ENCODE assay signal across 8 cellular contexts in the genomic region with DNA sequence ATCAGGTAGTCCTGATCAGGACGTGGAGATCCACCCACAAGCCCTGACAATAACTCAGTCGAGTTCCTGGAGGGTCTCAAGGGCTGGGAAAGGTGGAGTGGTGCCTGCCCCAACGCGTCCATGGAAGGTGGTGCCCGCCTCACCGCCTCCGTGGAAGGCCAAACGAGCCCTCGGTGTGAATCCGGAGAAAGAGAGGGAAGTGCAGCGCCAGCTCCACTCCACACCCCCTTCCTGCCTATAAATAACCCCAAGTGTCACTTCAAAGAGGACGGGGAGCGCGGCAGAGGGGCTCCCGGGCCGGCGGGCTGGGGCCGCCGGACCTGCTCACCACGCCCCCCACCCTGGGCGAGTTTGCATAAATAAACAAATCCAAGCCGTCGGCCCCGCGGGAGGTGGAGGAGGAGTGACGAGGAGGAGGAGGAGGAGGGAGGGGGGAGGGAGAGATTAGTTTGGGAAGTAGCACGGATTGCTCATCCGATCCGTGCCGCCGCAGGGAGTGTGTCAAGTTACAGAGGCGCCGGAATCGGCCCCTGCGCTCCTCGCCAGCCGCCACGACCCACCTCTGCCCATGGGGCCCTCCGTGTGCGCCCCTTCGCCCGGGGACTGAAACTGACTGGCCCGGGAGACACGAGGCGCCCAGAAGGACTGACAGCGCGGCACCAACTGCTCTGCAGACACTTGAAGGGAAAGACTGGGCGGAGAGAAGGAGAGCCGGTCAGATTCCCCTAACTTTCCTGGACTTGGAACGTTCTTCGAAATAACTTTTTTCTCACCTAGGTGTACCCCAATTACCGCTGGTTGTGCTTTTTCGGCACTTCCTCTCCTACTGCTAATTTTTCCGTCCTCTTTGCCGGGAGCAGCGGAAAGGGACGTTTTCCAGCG. TPM values are rescaled to one million over a fixed set of nuclear protein-coding genes. Genes with fewer than 3 reads are reported as not detected.
DNase-seq lines count a peak whose midpoint lies in the region; ATAC-seq, FAIRE-seq and TF ChIP-seq lines count a peak whose summit lies in the region.

A gene (plus strand): TSS at position 473 of the 882 bp plus-strand sequence. CDS start 518 bp downstream, outside the sequence.

- TF ChIP-seq POLR2A in GM12878 (IDR thresholded peaks at IDR 0.05; ENCODE audit: low read depth, low read length): no peak

- no peak for FAIRE-seq in GM12878 (lab: Jason Lieb, UNC)

- H3K9me2 ChIP-seq in Loucy (replicated peaks; ENCODE audit: low read depth, low read length): no peaks in the 10 kb centered on the region

- no peaks in the 10 kb centered on the region for H3K9me3 ChIP-seq in Caco-2
- H3K9me3 ChIP-seq in Loucy (ENCODE audit: insufficient read depth, low read depth, low read length): no peaks in the 10 kb centered on the region
- no peaks in the 10 kb centered on the region for H3K9me3 ChIP-seq in GM12878 (replicated peaks; ENCODE audit: control insufficient read depth, insufficient read depth, low read length)
- H3K9me3 ChIP-seq in iPS-15b (ENCODE audit: control insufficient read depth, insufficient read depth, low read length): no peaks in the 10 kb centered on the region
- no peaks in the 10 kb centered on the region for H3K9me3 ChIP-seq in skeletal muscle tissue (ENCODE audit: control insufficient read depth in 3 of 3, low read length in 3 of 3)

- RAD21 ChIA-PET in GM12878 (lab: Charles Lee; ENCODE audit: unreplicated experiment): no interaction called here

- peak within 1 kb of the TSS; percentile 84 for H2AFZ ChIP-seq in Loucy (ENCODE audit: low read length)
- H2AFZ ChIP-seq in GM12878 (ENCODE audit: control insufficient read depth, low read depth, low read length): no peak within 1 kb of the TSS

- in situ Hi-C loops in GM12878 (cut with MboI): no loop called here

- intact Hi-C loops in Caco-2 (cut with micrococcal nuclease; ENCODE audit: unreplicated experiment) (no loop called here), GM12878 (cut with micrococcal nuclease; ENCODE audit: unreplicated experiment) (loop anchor here (1.0 to 5.0 kb wide), 2 partner anchors 157 to 284 kb away; no protein-coding TSS in a partner anchor)

- no peaks in the 10 kb centered on the region for H3K36me3 ChIP-seq in Caco-2 (ENCODE audit: control insufficient read depth, insufficient read depth, low read length)
- H3K36me3 ChIP-seq in Loucy (ENCODE audit: insufficient read depth, low read length): no peaks in the 10 kb centered on the region
- H3K36me3 ChIP-seq in GM12878 (ENCODE audit: control insufficient read depth in 2 of 2, insufficient read depth in 2 of 2, low read length in 1 of 2): no peaks in the 10 kb centered on the region
- no peaks in the 10 kb centered on the region for H3K36me3 ChIP-seq in iPS-15b (ENCODE audit: control insufficient read depth, insufficient read depth, low read length)
- no peaks in the 10 kb centered on the region for H3K36me3 ChIP-seq in skeletal muscle tissue (ENCODE audit: control insufficient read depth in 3 of 3, insufficient read depth in 3 of 3, low read length in 3 of 3)

- peaks cover 18% of the 10 kb centered on the region for H3K4me1 ChIP-seq in Caco-2
- H3K4me1 ChIP-seq in Loucy (ENCODE audit: insufficient read depth, low read length, poor library complexity, severe bottlenecking): peaks cover 35% of the 10 kb centered on the region
- H3K4me1 ChIP-seq in GM12878 (ENCODE audit: control insufficient read depth, insufficient read depth, low read length): no peaks in the 10 kb centered on the region
- peaks cover 13% of the 10 kb centered on the region for H3K4me1 ChIP-seq in iPS-15b (ENCODE audit: control insufficient read depth, insufficient read depth, low read length)
- peaks cover 6 to 33% (median 25%) of the 10 kb centered on the region in 3 donors for H3K4me1 ChIP-seq in skeletal muscle tissue (ENCODE audit: control insufficient read depth in 3 of 3, insufficient read depth in 3 of 3, low read length in 3 of 3)

- peak within 1 kb of the TSS; percentile 30 for H3K4me3 ChIP-seq in Caco-2 (ENCODE audit: low read depth, low read length)
- H3K4me3 ChIP-seq in Loucy (ENCODE audit: low read length, poor library complexity, severe bottlenecking): peak within 1 kb of the TSS; percentile 73
- H3K4me3 ChIP-seq in GM12878: no peak within 1 kb of the TSS
- H3K4me3 ChIP-seq in iPS-15b (ENCODE audit: low read depth, low read length): peak within 1 kb of the TSS; percentile 82
- H3K4me3 ChIP-seq in skeletal muscle tissue (ENCODE audit: low read length in 3 of 3): peak within 1 kb of the TSS; percentile 75 to 81 (median 77)

- TF ChIP-seq CTCF in Caco-2 (IDR thresholded peaks at IDR 0.05; ENCODE audit: insufficient read depth in 1 of 2, low read depth in 1 of 2, low read length in 1 of 2, severe bottlenecking in 1 of 2, unreplicated experiment in 1 of 2): no peak
- TF ChIP-seq CTCF in Loucy (conservative IDR thresholded peaks at IDR 0.05; ENCODE audit: low read length): peak; percentile 6; the same call in 1 of the 2 replicates
- no peak for TF ChIP-seq CTCF in GM12878 (IDR thresholded peaks at IDR 0.05 in 2 of 3, conservative IDR thresholded peaks at IDR 0.05 in 1 of 3; ENCODE audit: control insufficient read depth in 2 of 3, extremely low read depth in 1 of 3, insufficient read depth in 1 of 3, low read depth in 3 of 3, low read length in 3 of 3)

- no peak for TF ChIP-seq EP300 in GM12878 (IDR thresholded peaks at IDR 0.05; ENCODE audit: borderline replicate concordance in 1 of 2, control insufficient read depth in 1 of 2, low read depth in 2 of 2, low read length in 2 of 2)

- TF ChIP-seq RAD21 in GM12878 (IDR thresholded peaks at IDR 0.05; ENCODE audit: insufficient read depth, low read depth, low read length): no peak

- CTCF ChIA-PET in Caco-2 (lab: Charles Lee) (interaction anchor here (0.9 to 1.4 kb wide), 17 partner anchors 9 to 286 kb away, joined by 3 to 15 read pairs (median 3); no protein-coding TSS in a partner anchor), GM12878 (lab: Yijun Ruan, JAX) (interaction anchor here (0.7 to 2.3 kb wide), 5 partner anchors 14 to 159 kb away, joined by 3 to 17 read pairs (median 3); no protein-coding TSS in a partner anchor)

- peaks cover 9% of the 10 kb centered on the region for H3K27me3 ChIP-seq in Caco-2 (replicated peaks; ENCODE audit: control insufficient read depth, insufficient read depth, low read length)
- no peaks in the 10 kb centered on the region for H3K27me3 ChIP-seq in Loucy (ENCODE audit: insufficient read depth, low read length, poor library complexity, severe bottlenecking)
- peaks cover 10 to 18% of the 10 kb centered on the region in 2 experiments for H3K27me3 ChIP-seq in GM12878 (replicated peaks in 1 of 2; ENCODE audit: control insufficient read depth in 2 of 2, insufficient read depth in 2 of 2, low read length in 1 of 2)
- peaks cover 31% of the 10 kb centered on the region for H3K27me3 ChIP-seq in iPS-15b (ENCODE audit: control insufficient read depth, insufficient read depth, low read length)
- peaks cover 3 to 11% (median 9%) of the 10 kb centered on the region in 3 donors for H3K27me3 ChIP-seq in skeletal muscle tissue (ENCODE audit: control insufficient read depth in 3 of 3, insufficient read depth in 3 of 3, low read length in 3 of 3)

- no TSS peak for BruUV-seq in Caco-2 (replicated peaks; lab: Mats Ljungman, UMichigan)
- BruUV-seq in GM12878 (replicated peaks; lab: Mats Ljungman, UMichigan): no TSS peak

- H3K4me1 Mint-ChIP-seq in Caco-2 (ENCODE audit: low read depth, unreplicated experiment): peaks cover 7% of the 10 kb centered on the region

- H3K79me2 ChIP-seq in Loucy (ENCODE audit: insufficient read depth, low read length) (no peaks in the 10 kb centered on the region), GM12878 (ENCODE audit: control insufficient read depth, insufficient read depth, low read length) (no peaks in the 10 kb centered on the region)

- H3K27ac ChIP-seq in GM12878 (ENCODE audit: control insufficient read depth, insufficient read depth) (no peak within 1 kb of the TSS), skeletal muscle tissue (ENCODE audit: low read depth, low read length) (peak within 1 kb of the TSS; percentile 72)

- no peak within 1 kb of the TSS for H3K27ac Mint-ChIP-seq in Caco-2 (ENCODE audit: unreplicated experiment)

- WGBS in GM12878 (ENCODE audit: insufficient coverage, insufficient replicate concordance, low lambda C conversion rate, missing lambda C conversion rate): 9% methylated on average over 39 of the region's 58 CpGs

- SMC1A ChIA-PET in GM12878 (lab: Charles Lee; ENCODE audit: uncharacterized antibody, unreplicated experiment): interaction anchor here (0.6 kb wide), 1 partner anchor 157 kb away, joined by 3 read pairs; no protein-coding TSS in a partner anchor

- H3K4me2 ChIP-seq in Loucy (ENCODE audit: low read depth, low read length, poor library complexity, severe bottlenecking) (peak within 1 kb of the TSS; percentile 85), GM12878 (ENCODE audit: control insufficient read depth, insufficient read depth) (no peak within 1 kb of the TSS)

- peaks cover 2% of the 10 kb centered on the region for H3K9me3 Mint-ChIP-seq in Caco-2 (ENCODE audit: unreplicated experiment)

- no peaks in the 10 kb centered on the region for H3F3A ChIP-seq in Loucy (ENCODE audit: low read depth)

- DNase-seq in Caco-2: peak; percentile 58 to 63
- no peak for DNase-seq in GM12878 (ENCODE audit: low read depth, low spot score)

- peaks cover 41% of the 10 kb centered on the region for H3K27me3 Mint-ChIP-seq in Caco-2 (ENCODE audit: insufficient read depth, unreplicated experiment)

- H4K20me1 ChIP-seq in Loucy (ENCODE audit: insufficient read depth, low read length, poor library complexity, severe bottlenecking) (no peaks in the 10 kb centered on the region), GM12878 (ENCODE audit: control insufficient read depth, insufficient read depth) (no peaks in the 10 kb centered on the region)

- peak within 1 kb of the TSS; percentile 71 for H3K4me3 Mint-ChIP-seq in Caco-2 (ENCODE audit: unreplicated experiment)

- H3K36me3 Mint-ChIP-seq in Caco-2 (ENCODE audit: insufficient read depth, unreplicated experiment): no peaks in the 10 kb centered on the region

- H3K9ac ChIP-seq in Loucy (ENCODE audit: low read depth, low read length, poor library complexity, severe bottlenecking) (peak within 1 kb of the TSS; percentile 75), GM12878 (ENCODE audit: control insufficient read depth, insufficient read depth, low read length) (no peak within 1 kb of the TSS), iPS-15b (ENCODE audit: low read depth, low read length) (peak within 1 kb of the TSS; percentile 56), skeletal muscle tissue (ENCODE audit: low read depth in 1 of 3, low read length in 3 of 3) (peak within 1 kb of the TSS; percentile 84 to 90 (median 88))

- ATAC-seq in GM12878 (no peak), GM18907 (IDR thresholded peaks at IDR 0.05; ENCODE audit: unreplicated experiment) (no peak), GM21786 (IDR thresholded peaks at IDR 0.05; ENCODE audit: unreplicated experiment) (no peak), GM19328 (IDR thresholded peaks at IDR 0.05; ENCODE audit: unreplicated experiment) (no peak)

- POLR2A ChIA-PET in Caco-2 (lab: Charles Lee) (no interaction called here), GM12878 (lab: Charles Lee) (no interaction called here)

RNA-seq across cellular contexts. Expression of the gene that starts here (rescaled TPM):
- total RNA-seq in Caco-2 (2022) (not detected in 2 replicates), GM12878 (2014; rRNA removed) (not detected in 2 replicates), GM12878 (2014; rRNA removed; fragmentation: Illumina TruSeq; extraction: Trizol) (not detected in 2 replicates), GM12878 (2021) (not detected in 2 replicates), skeletal muscle tissue (13.0 TPM)
- not detected in 2 replicates for total RNA-seq in GM12878 (2013; cell fraction: nucleolus; rRNA removed)
- polyA plus RNA-seq in GM12878 (2011; ENCODE audit: low read depth): not detected
- polyA plus RNA-seq in GM12878 (2011; rRNA removed) (0.03 TPM in 1 of 2 replicates, not detected in the other), GM12878 (2014; fragmentation: Illumina TruSeq; extraction: Trizol) (not detected in 2 replicates), GM12878 (2014; fragmentation: Nextera tagmentation; extraction: Ambion mirVana) (under 1 TPM in 1 of 2 experiments, not detected in 1; 0.05 TPM), GM12878 (2014; rRNA removed) (0.06 TPM in 1 of 2 replicates, not detected in the other), GM12878 (2016; fragmentation: Nextera tagmentation; extraction: Ambion mirVana) (under 1 TPM in 1 of 2 experiments, not detected in 1; 0.15 TPM)
- not detected in 2 replicates for polyA plus RNA-seq in GM12878 (2011; cell fraction: cytosol; rRNA removed)
- polyA plus RNA-seq in GM12878 (2011; cell fraction: nucleus; rRNA removed): not detected in 2 replicates
- 0.06 TPM in 1 of 2 replicates, not detected in the other for polyA plus RNA-seq in GM12878 (2012)
- 0.15 TPM in 1 of 2 replicates, not detected in the other for polyA minus RNA-seq in GM12878 (2011; rRNA and poly(A)+ RNA removed)
- not detected in 2 replicates for polyA minus RNA-seq in GM12878 (2011; cell fraction: cytosol; rRNA and poly(A)+ RNA removed)
- polyA minus RNA-seq in GM12878 (2011; cell fraction: nucleus; rRNA and poly(A)+ RNA removed): not detected in 2 replicates

Comparison
In these comparisons a context has a peak if more than half of its experiments do, and no peak if none do; other contexts are left out.
1. RNA of the gene that starts here (total RNA-seq): 13.0 TPM in skeletal muscle tissue (single experiment); not detected in Caco-2 and not detected in GM12878; every median in the first group is over 10 times any median in the second.
2. Peak in DNase-seq and H3K4me3 ChIP-seq in Caco-2; RNA of the gene not detected or under 1 TPM.